In the genomic region with DNA sequence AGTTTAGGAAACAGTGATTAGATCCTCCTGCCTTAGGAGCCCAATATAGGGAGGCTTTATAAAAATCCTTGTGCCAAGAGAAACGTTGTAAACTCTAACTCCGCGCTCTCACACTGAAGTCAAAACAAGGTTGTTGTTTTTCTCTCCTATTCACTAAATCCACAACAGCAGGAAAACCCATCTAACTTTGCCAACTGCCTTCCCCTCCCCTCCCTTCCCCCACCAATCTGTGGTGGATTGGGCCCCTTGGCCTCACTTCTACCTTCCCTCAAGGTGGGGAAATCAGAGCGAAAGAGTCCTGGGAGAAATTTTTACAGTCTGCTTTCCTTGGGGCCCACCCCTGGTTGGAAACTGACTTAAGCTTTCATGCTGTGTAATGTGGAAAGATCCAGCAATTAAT, we compare ENCODE assay signal across 1 cellular context.
TF ChIP-seq lines count a peak whose summit lies in the region.

No MANE protein-coding gene starts in this region.

TF ChIP-seq in HCT116, 20 proteins besides CTCF, POLR2A, EP300 and RAD21 (continued from another document):
- TF ChIP-seq TCF7L2 (IDR thresholded peaks at IDR 0.05; ENCODE audit: borderline replicate concordance, extremely low read depth, insufficient read depth, insufficient read length) (no peak), CBX3 (IDR thresholded peaks at IDR 0.05; ENCODE audit: low read depth) (no peak), ATF3 (IDR thresholded peaks at IDR 0.05) (no peak), EGR1 (IDR thresholded peaks at IDR 0.05; ENCODE audit: low read depth) (no peak), MAX (IDR thresholded peaks at IDR 0.05) (no peak), JUND (IDR thresholded peaks at IDR 0.05) (no peak), FOSL1 (IDR thresholded peaks at IDR 0.05; ENCODE audit: low read depth) (no peak), POLR2AphosphoS5 (IDR thresholded peaks at IDR 0.05; ENCODE audit: low read depth, low read length) (no peak), SRF (IDR thresholded peaks at IDR 0.05; ENCODE audit: low read depth) (no peak), EZH2phosphoT487 (IDR thresholded peaks at IDR 0.05; ENCODE audit: borderline replicate concordance) (no peak), CEBPB (IDR thresholded peaks at IDR 0.05; ENCODE audit: low read depth) (no peak), ELF1 (IDR thresholded peaks at IDR 0.05; ENCODE audit: borderline replicate concordance, low read depth) (no peak), ZNF274 (IDR thresholded peaks at IDR 0.05; ENCODE audit: low read depth, low read length) (no peak), EZH2 (IDR thresholded peaks at IDR 0.05) (no peak)
- TF ChIP-seq, protein P1, sequence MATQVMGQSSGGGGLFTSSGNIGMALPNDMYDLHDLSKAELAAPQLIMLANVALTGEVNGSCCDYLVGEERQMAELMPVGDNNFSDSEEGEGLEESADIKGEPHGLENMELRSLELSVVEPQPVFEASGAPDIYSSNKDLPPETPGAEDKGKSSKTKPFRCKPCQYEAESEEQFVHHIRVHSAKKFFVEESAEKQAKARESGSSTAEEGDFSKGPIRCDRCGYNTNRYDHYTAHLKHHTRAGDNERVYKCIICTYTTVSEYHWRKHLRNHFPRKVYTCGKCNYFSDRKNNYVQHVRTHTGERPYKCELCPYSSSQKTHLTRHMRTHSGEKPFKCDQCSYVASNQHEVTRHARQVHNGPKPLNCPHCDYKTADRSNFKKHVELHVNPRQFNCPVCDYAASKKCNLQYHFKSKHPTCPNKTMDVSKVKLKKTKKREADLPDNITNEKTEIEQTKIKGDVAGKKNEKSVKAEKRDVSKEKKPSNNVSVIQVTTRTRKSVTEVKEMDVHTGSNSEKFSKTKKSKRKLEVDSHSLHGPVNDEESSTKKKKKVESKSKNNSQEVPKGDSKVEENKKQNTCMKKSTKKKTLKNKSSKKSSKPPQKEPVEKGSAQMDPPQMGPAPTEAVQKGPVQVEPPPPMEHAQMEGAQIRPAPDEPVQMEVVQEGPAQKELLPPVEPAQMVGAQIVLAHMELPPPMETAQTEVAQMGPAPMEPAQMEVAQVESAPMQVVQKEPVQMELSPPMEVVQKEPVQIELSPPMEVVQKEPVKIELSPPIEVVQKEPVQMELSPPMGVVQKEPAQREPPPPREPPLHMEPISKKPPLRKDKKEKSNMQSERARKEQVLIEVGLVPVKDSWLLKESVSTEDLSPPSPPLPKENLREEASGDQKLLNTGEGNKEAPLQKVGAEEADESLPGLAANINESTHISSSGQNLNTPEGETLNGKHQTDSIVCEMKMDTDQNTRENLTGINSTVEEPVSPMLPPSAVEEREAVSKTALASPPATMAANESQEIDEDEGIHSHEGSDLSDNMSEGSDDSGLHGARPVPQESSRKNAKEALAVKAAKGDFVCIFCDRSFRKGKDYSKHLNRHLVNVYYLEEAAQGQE (IDR thresholded peaks at IDR 0.05; ENCODE audit: low read depth), result no peak
TF ChIP-seq in HCT116: peak in this region for 0.
